In genomic region chr19:40422428-40423226, GRCh38 we compare ENCODE assay signal across 11 cellular contexts. TPM values are rescaled to one million over a fixed set of nuclear protein-coding genes. Genes with fewer than 3 reads are reported as not detected.
DNase-seq lines count a peak whose midpoint lies in the region; ATAC-seq, FAIRE-seq and TF ChIP-seq lines count a peak whose summit lies in the region.
"Had no signal": no experiment of that assay in that cellular context is flagged by ENCODE, and none has a peak within 500 bp of the region (broad histone marks: within the 10 kb centered on the region; RNA-seq: fewer than 3 reads in every experiment).

No MANE protein-coding gene starts in this region.

- CTCF ChIA-PET in CD4-positive, alpha-beta T cell (lab: Charles Lee), result no interaction called here

- FAIRE-seq in pancreas (lab: Jason Lieb, UNC), result no peak
- FAIRE-seq: frontal cortex had no signal

- peak overlapping the region; percentile 83 for H3K27ac ChIP-seq in CD4-positive, alpha-beta T cell (ENCODE audit: low read depth, low read length)
- H3K27ac ChIP-seq in Peyer's patch, result peak overlapping the region in 3 of 4 donors; percentile 45 to 95 (median 95)
- no peak overlapping the region for H3K27ac ChIP-seq in endodermal cell (ENCODE audit: low read depth, low read length)
- H3K27ac ChIP-seq in parathyroid adenoma, result peak overlapping the region; percentile 100
- H3K27ac ChIP-seq in pancreas, result peak overlapping the region in 1 of 4 donors; percentile 98
- H3K27ac ChIP-seq: SJCRH30 had no signal

- no peaks in the 10 kb centered on the region for H3K27me3 ChIP-seq in CD4-positive, alpha-beta T cell (ENCODE audit: control insufficient read depth, insufficient read depth, low read length)
- H3K27me3 ChIP-seq in Peyer's patch (no peaks in the 10 kb centered on the region), endodermal cell (ENCODE audit: control insufficient read depth, insufficient read depth, low read length, poor library complexity, severe bottlenecking) (no peaks in the 10 kb centered on the region), parathyroid adenoma (ENCODE audit: control insufficient read depth, insufficient read depth, low read length) (no peaks in the 10 kb centered on the region), pancreas (no peaks in the 10 kb centered on the region)
- H3K27me3 ChIP-seq: SJCRH30 had no signal

- intact Hi-C loops in CD4-positive, alpha-beta T cell (cut with DNase I, micrococcal nuclease), result loop anchor here (1.0 to 10.0 kb wide), 4 partner anchors 73 to 588 kb away; partner anchors contain the start of genes DYRK1B (in 1 of the 2) and LTBP4 (in 1 of the 2)
- intact Hi-C loops in pancreas (cut with DNase I), result no loop called here

- WGBS in endodermal cell (ENCODE audit: insufficient coverage in 1 of 2, insufficient read length in 1 of 2), 2 experiments, result 96% methylated on average over 19 to 21 of the region's 21 CpGs
- 87 to 94% methylated on average over 21 of the region's 21 CpGs for WGBS in pancreas, 2 donors

- TF ChIP-seq POLR2A in Peyer's patch (IDR thresholded peaks at IDR 0.05), result no peak

- no peak for ATAC-seq in CD4-positive, alpha-beta T cell (ENCODE audit: poor library complexity)
- no peak for ATAC-seq in pancreas

- no peak overlapping the region for H2AFZ ChIP-seq in parathyroid adenoma

- peak overlapping the region; percentile 93 for H3K4me3 Mint-ChIP-seq in CD4-positive, alpha-beta T cell
- H3K4me3 Mint-ChIP-seq in endodermal cell, result no peak overlapping the region

- no peak for DNase-seq in CD4-positive, alpha-beta T cell
- DNase-seq in Peyer's patch (no peak), endodermal cell (peak; percentile 45), germinal center (ENCODE audit: low spot score) (no peak), pancreas (no peak), C1 segment of cervical spinal cord (lab: John Stamatoyannopoulos, UW) (no peak)
- no peak for DNase-seq in stimulated activated CD4-positive, alpha-beta T cell treated with anti-CD3 and anti-CD28 coated beads, Interleukin-4, amount 100 ng/mL, for 4 hours
- DNase-seq: activated gamma-delta T cell treated with Interleukin-2 at 50 U/mL for 16 hours, SJCRH30 had no signal

- H3K4me1 ChIP-seq in Peyer's patch (peaks cover 3 to 45% (median 11%) of the 10 kb centered on the region in 4 donors), endodermal cell (ENCODE audit: control insufficient read depth, insufficient read depth, low read length) (no peaks in the 10 kb centered on the region), parathyroid adenoma (peaks cover 11% of the 10 kb centered on the region), pancreas (peaks cover 0 to 18% (median 5%) of the 10 kb centered on the region in 3 donors)

- H3K9me3 Mint-ChIP-seq in CD4-positive, alpha-beta T cell, result no peaks in the 10 kb centered on the region
- H3K9me3 Mint-ChIP-seq in endodermal cell, result no peaks in the 10 kb centered on the region

- H3K9ac ChIP-seq in endodermal cell (ENCODE audit: extremely low read depth, low read length, poor library complexity, severe bottlenecking) (no peak overlapping the region), parathyroid adenoma (no peak overlapping the region)

- H3K27me3 Mint-ChIP-seq in CD4-positive, alpha-beta T cell, result no peaks in the 10 kb centered on the region
- peaks cover 1% of the 10 kb centered on the region for H3K27me3 Mint-ChIP-seq in endodermal cell (ENCODE audit: insufficient read depth)

- H3K36me3 ChIP-seq in Peyer's patch (peaks cover 0 to 13% (median 0%) of the 10 kb centered on the region in 3 donors), endodermal cell (ENCODE audit: control insufficient read depth, insufficient read depth, low read length) (peaks cover 10% of the 10 kb centered on the region), parathyroid adenoma (ENCODE audit: control insufficient read depth, insufficient read depth, low read length) (no peaks in the 10 kb centered on the region), pancreas (no peaks in the 10 kb centered on the region)
- H3K36me3 ChIP-seq: SJCRH30 had no signal

- peaks cover 23% of the 10 kb centered on the region for H3K36me3 Mint-ChIP-seq in CD4-positive, alpha-beta T cell (ENCODE audit: low read depth)
- peaks cover 5% of the 10 kb centered on the region for H3K36me3 Mint-ChIP-seq in endodermal cell (ENCODE audit: low read depth)

- H3K4me2 ChIP-seq in parathyroid adenoma (ENCODE audit: low read length), result no peak overlapping the region

- TF ChIP-seq CTCF in CD4-positive, alpha-beta T cell (IDR thresholded peaks at IDR 0.05), result no peak
- TF ChIP-seq CTCF in Peyer's patch (IDR thresholded peaks at IDR 0.05) (no peak), endodermal cell (conservative IDR thresholded peaks at IDR 0.05) (no peak), parathyroid adenoma (IDR thresholded peaks at IDR 0.05) (no peak), pancreas (IDR thresholded peaks at IDR 0.05) (no peak)

- peak overlapping the region; percentile 91 for H3K27ac Mint-ChIP-seq in CD4-positive, alpha-beta T cell
- H3K27ac Mint-ChIP-seq in endodermal cell, result no peak overlapping the region

- POLR2A ChIA-PET in CD4-positive, alpha-beta T cell (lab: Charles Lee), result interaction anchor here (0.9 to 6.3 kb wide), 3 partner anchors 21 to 43 kb away, joined by 3 to 71 read pairs (median 42); partner anchors contain the start of genes BLVRB, SERTAD3 and SPTBN4

- no peaks in the 10 kb centered on the region for H3K9me3 ChIP-seq in CD4-positive, alpha-beta T cell (ENCODE audit: control insufficient read depth, low read length)
- H3K9me3 ChIP-seq in Peyer's patch (no peaks in the 10 kb centered on the region), endodermal cell (ENCODE audit: control insufficient read depth, low read length) (no peaks in the 10 kb centered on the region), parathyroid adenoma (ENCODE audit: control insufficient read depth, low read length) (no peaks in the 10 kb centered on the region), pancreas (no peaks in the 10 kb centered on the region)
- H3K9me3 ChIP-seq: SJCRH30 had no signal

- H3K4me1 Mint-ChIP-seq in CD4-positive, alpha-beta T cell (ENCODE audit: low read depth), result peaks cover 40% of the 10 kb centered on the region
- H3K4me1 Mint-ChIP-seq in endodermal cell, result peaks cover 10% of the 10 kb centered on the region

- H3K4me3 ChIP-seq in Peyer's patch, result no peak overlapping the region
- no peak overlapping the region for H3K4me3 ChIP-seq in endodermal cell (ENCODE audit: low read length)
- no peak overlapping the region for H3K4me3 ChIP-seq in parathyroid adenoma (ENCODE audit: low read depth, low read length)
- H3K4me3 ChIP-seq in pancreas, result no peak overlapping the region
- H3K4me3 ChIP-seq: SJCRH30 had no signal

- H3K79me2 ChIP-seq in parathyroid adenoma, result peaks cover 8% of the 10 kb centered on the region

RNA-seq across cellular contexts. Expression of gene SERTAD1, which starts 3.2 kb away (rescaled TPM):
- total RNA-seq in CD4-positive, alpha-beta T cell, result 10 to 100 TPM; 26.4 to 26.5 TPM
- total RNA-seq in Peyer's patch, result 10 to 100 TPM in 2 of 4 donors, 1 to 10 TPM in 2; 4.1 to 18.2 (median 11.6) TPM
- 1 to 10 TPM; 4.0 to 4.5 TPM for total RNA-seq in endodermal cell
- polyA plus RNA-seq in endodermal cell (2013, experiment 1 of 2), result 3.9 TPM
- 4.5 TPM for polyA plus RNA-seq in endodermal cell (2013, experiment 2 of 2)
- total RNA-seq in pancreas, result 1 to 10 TPM; 2.6 to 5.4 (median 3.9) TPM
- 10 to 100 TPM in 1 of 2 donors, 1 to 10 TPM in 1; 6.4 to 11.9 TPM for polyA plus RNA-seq in pancreas

RNA-seq across cellular contexts. Expression of gene PRX, which starts 9.4 kb away (rescaled TPM):
- 1 to 10 TPM; 1.5 TPM for total RNA-seq in CD4-positive, alpha-beta T cell
- total RNA-seq in Peyer's patch (1 to 10 TPM; 1.4 to 7.4 (median 3.0) TPM), endodermal cell (1 to 10 TPM; 3.3 to 6.4 TPM), pancreas (1 to 10 TPM; 1.4 to 3.2 (median 2.3) TPM)
- polyA plus RNA-seq in endodermal cell (2013, experiment 1 of 2), result 4.4 TPM
- polyA plus RNA-seq in endodermal cell (2013, experiment 2 of 2), result 3.6 TPM
- 1 to 10 TPM; 3.2 to 3.7 TPM for polyA plus RNA-seq in pancreas

RNA-seq across cellular contexts. Expression of gene SERTAD3, which starts 21.5 kb away (rescaled TPM):
- total RNA-seq in CD4-positive, alpha-beta T cell, result 10 to 100 TPM; 17.4 to 19.2 TPM
- 10 to 100 TPM in 3 of 4 donors, 1 to 10 TPM in 1; 9.1 to 22.4 (median 15.2) TPM for total RNA-seq in Peyer's patch
- total RNA-seq in endodermal cell, result 10 to 100 TPM; 47.7 to 62.6 TPM
- 23.6 TPM for polyA plus RNA-seq in endodermal cell (2013, experiment 1 of 2)
- 23.0 TPM for polyA plus RNA-seq in endodermal cell (2013, experiment 2 of 2)
- total RNA-seq in pancreas, result 10 to 100 TPM in 1 of 6 donors, 1 to 10 TPM in 5; 4.9 to 14.8 (median 7.6) TPM
- polyA plus RNA-seq in pancreas, result 10 to 100 TPM; 11.2 to 15.0 TPM

RNA-seq across cellular contexts. Expression of gene HIPK4, which starts 32.6 kb away (rescaled TPM):
- under 1 TPM; 0.08 to 0.11 TPM for total RNA-seq in CD4-positive, alpha-beta T cell
- total RNA-seq in Peyer's patch (not detected), endodermal cell (under 1 TPM in 1 of 2 donors, not detected in 1; 0.31 TPM), pancreas (under 1 TPM in 3 of 6 donors, not detected in 3; 0.06 to 0.14 (median 0.09) TPM)
- polyA plus RNA-seq in endodermal cell (2013, experiment 1 of 2), result 0.14 TPM
- 0.29 TPM for polyA plus RNA-seq in endodermal cell (2013, experiment 2 of 2)
- polyA plus RNA-seq in pancreas, result under 1 TPM; 0.05 to 0.08 TPM
- total RNA-seq: frontal cortex had no signal

RNA-seq across cellular contexts. Expression of gene BLVRB, which starts 42.9 kb away (rescaled TPM):
- total RNA-seq in CD4-positive, alpha-beta T cell, result 1 to 10 TPM; 4.3 to 5.2 TPM
- total RNA-seq in Peyer's patch, result 100 to 1,000 TPM; 148 to 277 (median 218) TPM
- total RNA-seq in endodermal cell, result 10 to 100 TPM; 24.7 to 41.0 TPM
- 18.1 TPM for polyA plus RNA-seq in endodermal cell (2013, experiment 1 of 2)
- polyA plus RNA-seq in endodermal cell (2013, experiment 2 of 2), result 18.8 TPM
- 10 to 100 TPM; 24.1 to 39.9 (median 34.0) TPM for total RNA-seq in pancreas
- polyA plus RNA-seq in pancreas, result 10 to 100 TPM; 47.6 to 49.4 TPM

Comparison
In these comparisons a context has a peak if more than half of its experiments do, and no peak if none do; other contexts are left out.
1. intact Hi-C loops: an anchor here in CD4-positive, alpha-beta T cell (1.0 to 10.0 kb wide); none called in pancreas.